In the genomic region with DNA sequence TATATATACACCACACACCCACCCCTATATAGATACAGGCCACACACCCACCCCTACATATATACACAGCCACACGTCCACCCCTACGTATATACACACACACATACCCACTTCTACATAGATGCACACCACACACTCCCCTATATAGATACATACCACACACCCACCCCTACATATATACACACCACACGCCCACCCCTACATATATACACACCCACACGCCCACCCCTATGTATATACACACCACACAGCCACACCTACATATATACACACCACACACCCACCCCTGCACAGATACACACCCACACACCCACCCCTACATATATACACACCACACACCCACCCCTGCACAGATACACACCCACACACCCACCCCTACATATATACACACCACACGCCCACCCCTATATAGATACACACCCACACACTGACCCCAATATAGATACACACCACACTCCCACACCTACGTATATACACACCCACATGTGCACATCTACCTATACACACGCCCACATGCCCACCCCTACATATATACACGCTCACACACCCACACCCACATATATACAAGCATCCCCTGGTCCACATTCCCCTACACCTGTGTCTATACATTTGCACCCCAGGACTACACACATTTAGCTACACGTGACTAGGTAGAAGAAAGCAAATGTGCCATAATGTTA, we compare ENCODE assay signal across 18 cellular contexts. TPM values are rescaled to one million over a fixed set of nuclear protein-coding genes. Genes with fewer than 3 reads are reported as not detected.
DNase-seq lines count a peak whose midpoint lies in the region; ATAC-seq and TF ChIP-seq lines count a peak whose summit lies in the region.
"Had no signal": no experiment of that assay in that cellular context is flagged by ENCODE, and none has a peak within 500 bp of the region (broad histone marks: within the 10 kb centered on the region; RNA-seq: fewer than 3 reads in every experiment).

No MANE protein-coding gene starts in this region.

- H3K9me3 Mint-ChIP-seq in stimulated activated memory B cell treated with anti-CD40 and anti-IgM and Interleukin-4, amounts not matched to agents 10 μg/mL and 1 μg/mL and 100 μg/mL, for 72 hours: peaks cover 28% of the 10 kb centered on the region

- H3K4me1 ChIP-seq in HEK293 (ENCODE audit: control insufficient read depth, insufficient read depth, low read length) (no peaks in the 10 kb centered on the region), aorta (ENCODE audit: control insufficient read depth in 1 of 2, insufficient read depth in 2 of 2, low read length in 2 of 2) (no peaks in the 10 kb centered on the region)
- H3K4me1 ChIP-seq: BLaER1 treated with 17β-estradiol and CSF1 and Interleukin-3, amounts not matched to agents 10 nM and 100 nM; Caco-2 had no signal

- ATAC-seq in stimulated activated memory B cell treated with anti-CD40 and anti-IgM and Interleukin-4, amounts not matched to agents 10 μg/mL and 1 μg/mL and 100 μg/mL, for 72 hours: peak; percentile 8
- ATAC-seq in aorta (ENCODE audit: low FRiP score): peak; percentile 29
- ATAC-seq: CD8-positive, alpha-beta T cell had no signal

- H3K36me3 ChIP-seq in HEK293 (ENCODE audit: control insufficient read depth in 2 of 2, insufficient read depth in 1 of 2, low read length in 2 of 2) (no peaks in the 10 kb centered on the region), aorta (ENCODE audit: control insufficient read depth in 1 of 2, insufficient read depth in 2 of 2, low read length in 1 of 2) (no peaks in the 10 kb centered on the region)

- CTCF ChIA-PET in HEK293 (lab: Yijun Ruan, JAX): no interaction called here

- no peak overlapping the region for H3K27ac Mint-ChIP-seq in stimulated activated memory B cell treated with anti-CD40 and anti-IgM and Interleukin-4, amounts not matched to agents 10 μg/mL and 1 μg/mL and 100 μg/mL, for 72 hours
- H3K27ac Mint-ChIP-seq: B cell; CD4-positive, alpha-beta T cell; CD8-positive, alpha-beta T cell had no signal

- no peaks in the 10 kb centered on the region for H3K27me3 ChIP-seq in aorta (ENCODE audit: control insufficient read depth in 1 of 2, insufficient read depth in 2 of 2, low read length in 1 of 2)
- H3K27me3 ChIP-seq: BLaER1 treated with 17β-estradiol and CSF1 and Interleukin-3, amounts not matched to agents 10 nM and 100 nM had no signal

- no peak overlapping the region for H3K4me3 ChIP-seq in HEK293 (ENCODE audit: low read depth, low read length)
- H3K4me3 ChIP-seq in aorta (ENCODE audit: low read length in 2 of 2): no peak overlapping the region
- H3K4me3 ChIP-seq: BLaER1 treated with 17β-estradiol and CSF1 and Interleukin-3, amounts not matched to agents 10 nM and 100 nM had no signal

- POLR2A ChIA-PET in HEK293 (lab: Yijun Ruan, JAX): no interaction called here

- H3K36me3 Mint-ChIP-seq in stimulated activated memory B cell treated with anti-CD40 and anti-IgM and Interleukin-4, amounts not matched to agents 10 μg/mL and 1 μg/mL and 100 μg/mL, for 72 hours: no peaks in the 10 kb centered on the region
- H3K36me3 Mint-ChIP-seq: CD8-positive, alpha-beta T cell had no signal

- H3K9me3 ChIP-seq in HEK293 (ENCODE audit: control insufficient read depth, insufficient read depth, low read depth, low read length) (no peaks in the 10 kb centered on the region; the same call in 1 of the 2 replicates), aorta (ENCODE audit: control insufficient read depth, low read length) (peaks cover 8% of the 10 kb centered on the region)

- intact Hi-C loops in aorta (cut with DNase I): no loop called here

- H3K27ac ChIP-seq in HEK293 (ENCODE audit: extremely low read depth, low read depth, low read length): no peak overlapping the region
- H3K27ac ChIP-seq in aorta (ENCODE audit: low read depth in 1 of 2, low read length in 2 of 2): no peak overlapping the region
- H3K27ac ChIP-seq: BLaER1 treated with 17β-estradiol and CSF1 and Interleukin-3, amounts not matched to agents 10 nM and 100 nM; C4-2B had no signal

- no peaks in the 10 kb centered on the region for H3K4me1 Mint-ChIP-seq in stimulated activated memory B cell treated with anti-CD40 and anti-IgM and Interleukin-4, amounts not matched to agents 10 μg/mL and 1 μg/mL and 100 μg/mL, for 72 hours
- H3K4me1 Mint-ChIP-seq: B cell had no signal

- H3K27me3 Mint-ChIP-seq in stimulated activated memory B cell treated with anti-CD40 and anti-IgM and Interleukin-4, amounts not matched to agents 10 μg/mL and 1 μg/mL and 100 μg/mL, for 72 hours: peaks cover 11% of the 10 kb centered on the region

- WGBS in aorta, 2 donors: 81 to 85% methylated on average over 9 of the region's 9 CpGs

- no peak overlapping the region for H3K4me3 Mint-ChIP-seq in stimulated activated memory B cell treated with anti-CD40 and anti-IgM and Interleukin-4, amounts not matched to agents 10 μg/mL and 1 μg/mL and 100 μg/mL, for 72 hours
- H3K4me3 Mint-ChIP-seq: B cell; CD4-positive, alpha-beta T cell; CD8-positive, alpha-beta T cell had no signal

- TF ChIP-seq CTCF in HEK293 (tag by site-specific recombination; IDR thresholded peaks at IDR 0.05): no peak

- DNase-seq in islet precursor cell: peak; percentile 7
- no peak for DNase-seq in aorta
- DNase-seq in NCI-H446 treated with DMSO at 0.1 percent for 48 hours (lab: John Stamatoyannopoulos, UW): no peak
- no peak for DNase-seq in NCI-H748 treated with DMSO at 0.1 percent for 48 hours (lab: John Stamatoyannopoulos, UW)
- DNase-seq in SW 1271 (lab: John Stamatoyannopoulos, UW): no peak
- DNase-seq: 8988T; ACHN; Caco-2; Calu3; CD4-positive, alpha-beta T cell; CD8-positive, alpha-beta T cell; DMS79 treated with DMSO at 0.1 percent for 48 hours; GF-D8 had no signal

TF ChIP-seq in HEK293, 187 proteins besides CTCF, POLR2A, EP300 and RAD21:
- TF ChIP-seq ZNF350 (tag by site-specific recombination; IDR thresholded peaks at IDR 0.05): no peak
- peak; percentile 94 for TF ChIP-seq ZFHX2 (tag by site-specific recombination; conservative IDR thresholded peaks at IDR 0.05)
- TF ChIP-seq KLF1 (tag by site-specific recombination; IDR thresholded peaks at IDR 0.05): peak; percentile 65
- TF ChIP-seq EGR2 (tag by site-specific recombination; IDR thresholded peaks at IDR 0.05; ENCODE audit: low read depth): peak; percentile 96

RNA-seq across cellular contexts. Expression of a gene that starts 52.1 kb away (rescaled TPM):
- total RNA-seq in aorta: 10 to 100 TPM; 61.0 to 73.0 TPM
- polyA plus RNA-seq in aorta: 10 to 100 TPM; 15.8 to 19.4 TPM
